Comparison of ENCODE assay signal across 1 cellular context in genomic region chr20:45432294-45432693, GRCh38.
TF ChIP-seq lines count a peak whose summit lies in the region.

No MANE protein-coding gene starts in this region.

TF ChIP-seq in HepG2, 621 proteins besides CTCF, POLR2A, EP300 and RAD21:
- no peak for TF ChIP-seq BHLHE40 (IDR thresholded peaks at IDR 0.05; ENCODE audit: low read length)
- no peak for TF ChIP-seq ZMAT3 (CRISPR knock-in tag; conservative IDR thresholded peaks at IDR 0.05)
- no peak for TF ChIP-seq PRMT3 (CRISPR knock-in tag; IDR thresholded peaks at IDR 0.05; ENCODE audit: borderline replicate concordance, low read depth)
- TF ChIP-seq PHF21A (CRISPR knock-in tag; IDR thresholded peaks at IDR 0.05) = no peak
- no peak for TF ChIP-seq REXO4 (CRISPR knock-in tag; IDR thresholded peaks at IDR 0.05; ENCODE audit: borderline replicate concordance)
- no peak for TF ChIP-seq ZNF879 (CRISPR knock-in tag; IDR thresholded peaks at IDR 0.05)
- no peak for TF ChIP-seq HINFP (CRISPR knock-in tag; IDR thresholded peaks at IDR 0.05; ENCODE audit: low read depth)
- no peak for TF ChIP-seq ETV6 (CRISPR knock-in tag; conservative IDR thresholded peaks at IDR 0.05)
- TF ChIP-seq JDP2 (CRISPR knock-in tag; IDR thresholded peaks at IDR 0.05; ENCODE audit: borderline replicate concordance) = no peak
- TF ChIP-seq, protein P1, sequence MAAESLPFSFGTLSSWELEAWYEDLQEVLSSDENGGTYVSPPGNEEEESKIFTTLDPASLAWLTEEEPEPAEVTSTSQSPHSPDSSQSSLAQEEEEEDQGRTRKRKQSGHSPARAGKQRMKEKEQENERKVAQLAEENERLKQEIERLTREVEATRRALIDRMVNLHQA (CRISPR knock-in tag; IDR thresholded peaks at IDR 0.05) = no peak
- TF ChIP-seq, protein P2, sequence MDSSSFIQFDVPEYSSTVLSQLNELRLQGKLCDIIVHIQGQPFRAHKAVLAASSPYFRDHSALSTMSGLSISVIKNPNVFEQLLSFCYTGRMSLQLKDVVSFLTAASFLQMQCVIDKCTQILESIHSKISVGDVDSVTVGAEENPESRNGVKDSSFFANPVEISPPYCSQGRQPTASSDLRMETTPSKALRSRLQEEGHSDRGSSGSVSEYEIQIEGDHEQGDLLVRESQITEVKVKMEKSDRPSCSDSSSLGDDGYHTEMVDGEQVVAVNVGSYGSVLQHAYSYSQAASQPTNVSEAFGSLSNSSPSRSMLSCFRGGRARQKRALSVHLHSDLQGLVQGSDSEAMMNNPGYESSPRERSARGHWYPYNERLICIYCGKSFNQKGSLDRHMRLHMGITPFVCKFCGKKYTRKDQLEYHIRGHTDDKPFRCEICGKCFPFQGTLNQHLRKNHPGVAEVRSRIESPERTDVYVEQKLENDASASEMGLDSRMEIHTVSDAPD (CRISPR knock-in tag; IDR thresholded peaks at IDR 0.05) = no peak
- no peak for TF ChIP-seq THAP7 (CRISPR knock-in tag; IDR thresholded peaks at IDR 0.05)
- no peak for TF ChIP-seq ZNF724P (CRISPR knock-in tag; IDR thresholded peaks at IDR 0.05; ENCODE audit: borderline replicate concordance)
